ENCODE assay signal across 8 cellular contexts in the genomic region with DNA sequence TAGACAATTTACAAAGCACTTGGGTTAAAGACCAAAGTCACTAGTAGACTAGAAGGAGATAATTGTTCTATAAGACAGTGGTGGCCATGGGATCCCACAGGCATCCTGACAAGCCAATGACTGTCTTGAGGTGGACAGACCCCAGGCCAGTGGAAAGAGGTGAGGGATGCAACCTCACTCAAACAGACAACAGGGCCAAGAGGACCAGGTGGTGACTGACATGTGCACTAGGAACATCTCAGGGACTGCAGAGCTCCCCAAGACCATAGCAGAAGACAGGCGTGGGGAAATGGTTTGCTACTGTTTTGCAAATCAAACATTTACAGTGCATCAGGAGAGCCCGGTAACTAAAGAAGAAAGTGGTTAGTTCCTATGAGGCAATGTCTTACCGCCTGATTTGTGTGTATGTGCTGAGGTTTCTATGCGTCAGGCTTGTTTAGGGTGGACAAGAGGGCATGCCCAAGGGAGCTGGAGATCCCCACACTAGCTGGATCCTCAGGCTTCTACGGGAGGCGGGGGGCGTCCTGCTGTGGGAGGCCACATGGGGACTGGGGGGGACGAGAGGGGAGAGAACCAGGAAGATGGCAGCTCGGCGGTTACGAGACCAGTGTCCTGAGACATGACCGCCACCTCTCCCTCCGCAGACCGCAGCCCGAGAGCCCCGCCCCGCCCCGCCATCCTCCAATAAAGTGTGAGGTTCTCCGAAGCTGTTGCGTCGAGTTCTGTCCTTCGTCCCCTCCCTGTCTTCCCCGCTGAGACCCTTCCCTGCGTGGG. TPM values are rescaled to one million over a fixed set of nuclear protein-coding genes. Genes with fewer than 3 reads are reported as not detected.
DNase-seq lines count a peak whose midpoint lies in the region; ATAC-seq and TF ChIP-seq lines count a peak whose summit lies in the region.

No MANE protein-coding gene starts in this region.

- H3K9ac ChIP-seq in fibroblast of lung (ENCODE audit: insufficient read depth, low read length): peak overlapping the region; percentile 73

- H3K27ac Mint-ChIP-seq in nephron progenitor cell (peak overlapping the region; percentile 90), type B pancreatic cell (peak overlapping the region; percentile 87)

- H3K4me1 Mint-ChIP-seq in activated T-cell treated with anti-CD3 and anti-CD28 coated beads, Interleukin-2, amount 50 U/mL, for 4 hours (ENCODE audit: low read depth): peaks cover 18% of the 10 kb centered on the region
- H3K4me1 Mint-ChIP-seq in nephron progenitor cell (peaks cover 55% of the 10 kb centered on the region), type B pancreatic cell (ENCODE audit: unreplicated experiment) (peaks cover 18% of the 10 kb centered on the region)

- H3K79me2 ChIP-seq in fibroblast of lung (ENCODE audit: control insufficient read depth, insufficient read depth, low read length): peaks cover 9% of the 10 kb centered on the region

- no peak for TF ChIP-seq CTCF in BE2C (IDR thresholded peaks at IDR 0.05; ENCODE audit: low read depth, low read length)
- no peak for TF ChIP-seq CTCF in fibroblast of lung (conservative IDR thresholded peaks at IDR 0.05 in 1 of 2, IDR thresholded peaks at IDR 0.05 in 1 of 2; ENCODE audit: low read depth in 1 of 2, low read length in 2 of 2)
- no peak for TF ChIP-seq CTCF in nephron progenitor cell (IDR thresholded peaks at IDR 0.05)
- no peak for TF ChIP-seq CTCF in type B pancreatic cell (conservative IDR thresholded peaks at IDR 0.05)

- peak overlapping the region; percentile 85 for H3K4me2 ChIP-seq in fibroblast of lung (ENCODE audit: extremely low read depth, insufficient read depth, low read length)

- no peaks in the 10 kb centered on the region for H4K20me1 ChIP-seq in fibroblast of lung (ENCODE audit: control insufficient read depth, extremely low read depth, insufficient read depth, low read length)

- H3K4me3 Mint-ChIP-seq in activated T-cell treated with anti-CD3 and anti-CD28 coated beads, Interleukin-2, amount 50 U/mL, for 4 hours: peak overlapping the region; percentile 90
- H3K4me3 Mint-ChIP-seq in nephron progenitor cell (peak overlapping the region; percentile 92), type B pancreatic cell (peak overlapping the region; percentile 91)

- H3K4me3 ChIP-seq in BE2C (ENCODE audit: low read depth, low read length) (peak overlapping the region; percentile 71), fibroblast of lung (replicated peaks in 1 of 4; ENCODE audit: control extremely low read depth in 1 of 4, insufficient read depth in 1 of 4, low read depth in 3 of 4, low read length in 4 of 4) (peak overlapping the region; percentile 43 to 91 (median 81))

- ATAC-seq in GM18907 (IDR thresholded peaks at IDR 0.05; ENCODE audit: unreplicated experiment) (peak; percentile 41), HG03108 (IDR thresholded peaks at IDR 0.05; ENCODE audit: unreplicated experiment) (peak; percentile 26)
- ATAC-seq in activated T-cell treated with anti-CD3 and anti-CD28 coated beads, Interleukin-2, amount 50 U/mL, for 4 hours: peak; percentile 38 to 46

- DNase-seq in BE2C (peak; percentile 71), NOMO-1 (lab: John Stamatoyannopoulos, UW; ENCODE audit: unreplicated experiment in 2 of 2) (peak; percentile 80 to 84), fibroblast of lung (ENCODE audit: low read depth in 2 of 2) (peak; percentile 76), nephron progenitor cell (peak; percentile 83), type B pancreatic cell (ENCODE audit: extremely low spot score, unreplicated experiment) (no peak)
- DNase-seq in activated T-cell treated with anti-CD3 and anti-CD28 coated beads, Interleukin-2, amount 50 U/mL, for 4 hours: peak; percentile 28

- H3K9me3 Mint-ChIP-seq in activated T-cell treated with anti-CD3 and anti-CD28 coated beads, Interleukin-2, amount 50 U/mL, for 4 hours: no peaks in the 10 kb centered on the region
- no peaks in the 10 kb centered on the region for H3K9me3 Mint-ChIP-seq in nephron progenitor cell
- no peaks in the 10 kb centered on the region for H3K9me3 Mint-ChIP-seq in type B pancreatic cell

- H3K36me3 ChIP-seq in BE2C (peaks cover 4% of the 10 kb centered on the region), fibroblast of lung (ENCODE audit: control insufficient read depth, insufficient read depth, low read length) (peaks cover 19% of the 10 kb centered on the region)

- H3K27ac ChIP-seq in fibroblast of lung (ENCODE audit: insufficient read depth, low read length): peak overlapping the region; percentile 83

- H3K36me3 Mint-ChIP-seq in activated T-cell treated with anti-CD3 and anti-CD28 coated beads, Interleukin-2, amount 50 U/mL, for 4 hours (ENCODE audit: insufficient read depth): peaks cover 15% of the 10 kb centered on the region
- H3K36me3 Mint-ChIP-seq in nephron progenitor cell (ENCODE audit: low read depth) (peaks cover 40% of the 10 kb centered on the region), type B pancreatic cell (peaks cover 18% of the 10 kb centered on the region)

- H3K27me3 Mint-ChIP-seq in activated T-cell treated with anti-CD3 and anti-CD28 coated beads, Interleukin-2, amount 50 U/mL, for 4 hours (ENCODE audit: low read depth): no peaks in the 10 kb centered on the region
- H3K27me3 Mint-ChIP-seq in nephron progenitor cell (ENCODE audit: low read depth, poor library complexity) (no peaks in the 10 kb centered on the region), type B pancreatic cell (no peaks in the 10 kb centered on the region)

- H3K27me3 ChIP-seq in BE2C (no peaks in the 10 kb centered on the region), fibroblast of lung (ENCODE audit: control insufficient read depth, insufficient read depth, low read length) (no peaks in the 10 kb centered on the region)

- H3K9me3 ChIP-seq in BE2C: no peaks in the 10 kb centered on the region
- H3K9me3 ChIP-seq in fibroblast of lung (ENCODE audit: control insufficient read depth, insufficient read depth, low read depth, low read length): no peaks in the 10 kb centered on the region

- H3K4me1 ChIP-seq in BE2C: no peaks in the 10 kb centered on the region
- H3K4me1 ChIP-seq in fibroblast of lung (ENCODE audit: control insufficient read depth, extremely low read depth, insufficient read depth, low read length): peaks cover 11% of the 10 kb centered on the region

- peak overlapping the region; percentile 63 for H2AFZ ChIP-seq in fibroblast of lung (ENCODE audit: low read length)

RNA-seq across cellular contexts. Expression of gene MRPS26, which starts 0.6 kb away (rescaled TPM):
- 123 TPM for polyA plus RNA-seq in BE2C (2012; ENCODE audit: insufficient read depth, insufficient read length, low read depth)
- total RNA-seq in activated T-cell treated with anti-CD3 and anti-CD28 coated beads, Interleukin-2, amount 50 U/mL, for 4 hours: 100 to 1,000 TPM; 117 to 148 (median 124) TPM
- total RNA-seq in fibroblast of lung: 37.0 and 42.6 TPM in 2 replicates
- polyA plus RNA-seq in fibroblast of lung: 16.1 and 19.2 TPM in 2 replicates
- polyA plus RNA-seq in fibroblast of lung (2012): 29.4 and 38.1 TPM in 2 replicates
- polyA minus RNA-seq in fibroblast of lung (ENCODE audit: low replicate concordance): 7.7 and 12.0 TPM in 2 replicates
- total RNA-seq in type B pancreatic cell (ENCODE audit: low replicate concordance): 59.0 and 67.3 TPM in 2 replicates

RNA-seq across cellular contexts. Expression of gene GNRH2, which starts 1.8 kb away (rescaled TPM):
- polyA plus RNA-seq in BE2C (2012; ENCODE audit: insufficient read depth, insufficient read length, low read depth): not detected
- 1 to 10 TPM in 1 of 3 donors, under 1 TPM in 2; 0.46 to 3.0 (median 0.90) TPM for total RNA-seq in activated T-cell treated with anti-CD3 and anti-CD28 coated beads, Interleukin-2, amount 50 U/mL, for 4 hours
- total RNA-seq in fibroblast of lung (not detected in 2 replicates), type B pancreatic cell (ENCODE audit: low replicate concordance) (0.99 and 2.3 TPM in 2 replicates)
- not detected in 2 replicates for polyA plus RNA-seq in fibroblast of lung
- not detected in 2 replicates for polyA plus RNA-seq in fibroblast of lung (2012)
- not detected in 2 replicates for polyA minus RNA-seq in fibroblast of lung (ENCODE audit: low replicate concordance)

RNA-seq across cellular contexts. Expression of gene OXT, which starts 26.2 kb away (rescaled TPM):
- polyA plus RNA-seq in BE2C (2012; ENCODE audit: insufficient read depth, insufficient read length, low read depth): not detected
- total RNA-seq in activated T-cell treated with anti-CD3 and anti-CD28 coated beads, Interleukin-2, amount 50 U/mL, for 4 hours: under 1 TPM in 1 of 3 donors, not detected in 2; 0.60 TPM
- total RNA-seq in fibroblast of lung (not detected in 2 replicates), type B pancreatic cell (ENCODE audit: low replicate concordance) (1.2 TPM in 1 of 2 replicates, not detected in the other)
- polyA plus RNA-seq in fibroblast of lung: not detected in 2 replicates
- polyA plus RNA-seq in fibroblast of lung (2012): not detected in 2 replicates
- polyA minus RNA-seq in fibroblast of lung (ENCODE audit: low replicate concordance): not detected in 2 replicates

RNA-seq across cellular contexts. Expression of gene AVP, which starts 39.3 kb away (rescaled TPM):
- polyA plus RNA-seq in BE2C (2012; ENCODE audit: insufficient read depth, insufficient read length, low read depth): not detected
- total RNA-seq in activated T-cell treated with anti-CD3 and anti-CD28 coated beads, Interleukin-2, amount 50 U/mL, for 4 hours: not detected
- total RNA-seq in fibroblast of lung (not detected in 2 replicates), type B pancreatic cell (ENCODE audit: low replicate concordance) (not detected in 2 replicates)
- polyA plus RNA-seq in fibroblast of lung: not detected in 2 replicates
- not detected in 2 replicates for polyA plus RNA-seq in fibroblast of lung (2012)
- not detected in 2 replicates for polyA minus RNA-seq in fibroblast of lung (ENCODE audit: low replicate concordance)
